In the genomic region with DNA sequence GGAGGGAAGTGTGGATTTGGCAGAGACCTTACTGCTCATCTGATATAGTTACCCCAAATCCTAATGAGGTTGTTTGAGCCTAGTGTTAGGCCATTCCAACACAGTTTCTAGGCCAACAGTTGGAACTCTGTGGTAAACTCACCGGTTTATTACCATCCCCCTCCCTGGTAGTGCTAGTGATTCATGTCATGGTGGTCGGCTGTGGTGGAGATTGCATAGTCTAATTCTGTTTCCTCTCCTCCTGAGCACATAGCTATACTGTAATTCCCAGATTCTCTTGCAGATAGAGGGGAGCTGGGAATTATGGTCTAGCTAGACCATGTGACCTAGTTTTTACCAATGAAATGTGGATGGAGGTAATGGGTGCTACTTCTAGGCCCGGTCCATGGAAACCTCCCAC, we compare ENCODE assay signal across 19 cellular contexts.
"Had no signal": no experiment of that assay in that cellular context is flagged by ENCODE, and none has a peak within 500 bp of the region (broad histone marks: within the 10 kb centered on the region; RNA-seq: fewer than 3 reads in every experiment).

No MANE protein-coding gene starts in this region.

- H3K4me1 ChIP-seq: esophagus muscularis mucosa, neural progenitor cell had no signal

- ATAC-seq: activated CD8-positive, alpha-beta memory T cell treated with anti-CD3 and anti-CD28 coated beads, Interleukin-2, amount 10 ng/mL, durations not matched to agents 7 days and 5 days; left colon; sciatic nerve; stimulated activated memory B cell treated with anti-CD40 and anti-IgM and Interleukin-4, amounts not matched to agents 10 μg/mL and 1 μg/mL and 100 μg/mL, for 72 hours had no signal

- H3K36me3 ChIP-seq: cardiac muscle cell, neural progenitor cell, thyroid gland had no signal

- H3K27ac ChIP-seq: cardiac muscle cell, esophagus muscularis mucosa, neural progenitor cell, thyroid gland, VCaP had no signal

- H3K36me3 Mint-ChIP-seq: activated CD4-positive, alpha-beta memory T cell treated with anti-CD3 and anti-CD28 coated beads for 36 hours; activated CD8-positive, alpha-beta memory T cell treated with anti-CD3 and anti-CD28 coated beads, Interleukin-2, amount 10 ng/mL, durations not matched to agents 7 days and 5 days; activated naive CD4-positive, alpha-beta T cell treated with anti-CD3 and anti-CD28 coated beads, Interleukin-2, amount 10 ng/mL, durations not matched to agents 7 days and 5 days; neural progenitor cell; stimulated activated memory B cell treated with anti-CD40 and anti-IgM and Interleukin-4, amounts not matched to agents 10 μg/mL and 1 μg/mL and 100 μg/mL, for 72 hours had no signal

- H3K27me3 ChIP-seq: cardiac muscle cell, esophagus muscularis mucosa, neural progenitor cell, thyroid gland had no signal

- H3K4me3 Mint-ChIP-seq: activated CD4-positive, alpha-beta memory T cell treated with anti-CD3 and anti-CD28 coated beads for 36 hours; activated CD8-positive, alpha-beta memory T cell treated with anti-CD3 and anti-CD28 coated beads, Interleukin-2, amount 10 ng/mL, durations not matched to agents 7 days and 5 days; activated naive CD4-positive, alpha-beta T cell treated with anti-CD3 and anti-CD28 coated beads, Interleukin-2, amount 10 ng/mL, durations not matched to agents 7 days and 5 days; neural progenitor cell; stimulated activated memory B cell treated with anti-CD40 and anti-IgM and Interleukin-4, amounts not matched to agents 10 μg/mL and 1 μg/mL and 100 μg/mL, for 72 hours had no signal

- H3K9me3 ChIP-seq: esophagus muscularis mucosa, thyroid gland had no signal

- H3K27me3 Mint-ChIP-seq: activated CD4-positive, alpha-beta memory T cell treated with anti-CD3 and anti-CD28 coated beads for 36 hours; activated CD8-positive, alpha-beta memory T cell treated with anti-CD3 and anti-CD28 coated beads, Interleukin-2, amount 10 ng/mL, durations not matched to agents 7 days and 5 days; stimulated activated memory B cell treated with anti-CD40 and anti-IgM and Interleukin-4, amounts not matched to agents 10 μg/mL and 1 μg/mL and 100 μg/mL, for 72 hours had no signal

- DNase-seq: activated CD4-positive, alpha-beta memory T cell treated with anti-CD3 and anti-CD28 coated beads for 36 hours; activated CD4-positive, alpha-beta T cell treated with anti-CD3 and anti-CD28 coated beads for 1 hour; activated CD8-positive, alpha-beta memory T cell treated with anti-CD3 and anti-CD28 coated beads, Interleukin-2, amount 10 ng/mL, durations not matched to agents 7 days and 5 days; activated naive CD4-positive, alpha-beta T cell treated with anti-CD3 and anti-CD28 coated beads, Interleukin-2, amount 10 ng/mL, durations not matched to agents 7 days and 5 days; activated T-cell treated with anti-CD3 and anti-CD28 coated beads, Interleukin-2, amount 50 U/mL, for 1 hour; head of caudate nucleus; immature natural killer cell; left colon; midbrain; T-helper 1 cell; T1000; thyroid gland had no signal

- H3K4me3 ChIP-seq: cardiac muscle cell, esophagus muscularis mucosa, lung, neural progenitor cell, thyroid gland had no signal

- H3K9me3 Mint-ChIP-seq: activated CD4-positive, alpha-beta memory T cell treated with anti-CD3 and anti-CD28 coated beads for 36 hours; activated naive CD4-positive, alpha-beta T cell treated with anti-CD3 and anti-CD28 coated beads, Interleukin-2, amount 10 ng/mL, durations not matched to agents 7 days and 5 days; immature natural killer cell; stimulated activated memory B cell treated with anti-CD40 and anti-IgM and Interleukin-4, amounts not matched to agents 10 μg/mL and 1 μg/mL and 100 μg/mL, for 72 hours had no signal

- H3K4me1 Mint-ChIP-seq: neural progenitor cell; stimulated activated memory B cell treated with anti-CD40 and anti-IgM and Interleukin-4, amounts not matched to agents 10 μg/mL and 1 μg/mL and 100 μg/mL, for 72 hours had no signal
